26 cellular contexts compared by ENCODE assay signal in the genomic region with DNA sequence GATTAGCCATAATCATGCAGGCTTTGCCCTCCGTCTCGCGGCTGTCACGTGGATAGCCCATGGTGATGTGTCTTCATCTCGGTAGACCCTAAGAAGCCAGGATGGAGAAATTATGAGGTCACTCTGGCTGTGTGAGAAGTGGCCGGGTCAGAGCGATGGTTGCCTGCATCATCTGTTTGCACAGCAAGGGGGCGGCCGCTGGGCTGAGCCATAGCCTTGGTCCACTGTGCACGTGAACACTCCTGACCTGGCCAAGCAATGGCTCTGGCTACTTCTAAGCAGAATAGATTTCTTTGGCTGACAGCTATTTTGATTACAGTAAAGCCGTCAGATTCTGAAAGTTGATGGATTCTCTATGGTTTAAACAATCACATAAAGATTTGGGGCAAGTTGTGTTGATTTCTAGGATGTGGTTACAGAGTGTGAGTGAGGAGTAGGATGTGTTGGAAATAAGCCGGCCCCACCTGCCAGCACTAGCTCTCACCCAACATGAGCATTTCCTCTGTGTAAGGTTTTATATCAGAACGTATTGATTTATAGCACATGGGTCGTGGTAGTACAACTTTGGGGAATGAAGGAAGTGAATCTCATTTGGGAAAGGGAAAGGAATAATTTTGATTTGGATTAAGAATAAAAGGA.
DNase-seq lines count a peak whose midpoint lies in the region; ATAC-seq and TF ChIP-seq lines count a peak whose summit lies in the region.
"Had no signal": no experiment of that assay in that cellular context is flagged by ENCODE, and none has a peak within 500 bp of the region (broad histone marks: within the 10 kb centered on the region; RNA-seq: fewer than 3 reads in every experiment).

No MANE protein-coding gene starts in this region.

- H3K79me2 ChIP-seq in HCT116 (ENCODE audit: insufficient read depth, low read length): no peaks in the 10 kb centered on the region
- H3K79me2 ChIP-seq: parathyroid adenoma had no signal

- CTCF ChIA-PET in HCT116 (lab: Charles Lee): no interaction called here
- CTCF ChIA-PET in activated naive CD4-positive, alpha-beta T cell treated with anti-CD3 and anti-CD28 coated beads, Interleukin-2, amount 10 ng/mL, durations not matched to agents 7 days and 5 days (lab: Charles Lee): interaction anchor here (1.2 kb wide), 1 partner anchor 1153 kb away, joined by 3 read pairs; no protein-coding TSS in a partner anchor

- RAD21 ChIA-PET in HCT116 (lab: Charles Lee; ENCODE audit: low non-redundant PET in 1 of 2, low total read pairs in 2 of 2, uncharacterized antibody in 2 of 2, unreplicated experiment in 2 of 2): no interaction called here

- H3K27me3 Mint-ChIP-seq in activated naive CD4-positive, alpha-beta T cell treated with anti-CD3 and anti-CD28 coated beads, Interleukin-2, amount 10 ng/mL, durations not matched to agents 7 days and 5 days: no peaks in the 10 kb centered on the region

- H3K36me3 ChIP-seq in HCT116 (ENCODE audit: control insufficient read depth in 1 of 2, insufficient read depth in 2 of 2, low read length in 2 of 2) (no peaks in the 10 kb centered on the region), esophagus muscularis mucosa (no peaks in the 10 kb centered on the region)
- H3K36me3 ChIP-seq: brain microvascular endothelial cell, lower lobe of right lung, MG63, right atrium auricular region, spleen had no signal

- intact Hi-C loops in HCT116 (cut with micrococcal nuclease) (no loop called here), esophagus muscularis mucosa (cut with DNase I) (no loop called here)

- H3K4me3 Mint-ChIP-seq in activated naive CD4-positive, alpha-beta T cell treated with anti-CD3 and anti-CD28 coated beads, Interleukin-2, amount 10 ng/mL, durations not matched to agents 7 days and 5 days: no peak overlapping the region
- H3K4me3 Mint-ChIP-seq: activated T-cell treated with anti-CD3 and anti-CD28 coated beads, Interleukin-2, amount 50 U/mL, for 72 hours; IgD-negative memory B cell; nephron progenitor cell had no signal

- H3K9me3 ChIP-seq in HCT116 (ENCODE audit: control insufficient read depth in 1 of 2, insufficient read depth in 1 of 2, low read depth in 1 of 2, low read length in 2 of 2) (no peaks in the 10 kb centered on the region), esophagus muscularis mucosa (no peaks in the 10 kb centered on the region)
- H3K9me3 ChIP-seq: lower lobe of right lung, MG63, mucosa of descending colon, right atrium auricular region, spleen had no signal

- no peak overlapping the region for H3K9ac ChIP-seq in HCT116 (ENCODE audit: low read length)
- H3K9ac ChIP-seq: parathyroid adenoma had no signal

- no peak for TF ChIP-seq EP300 in esophagus muscularis mucosa (IDR thresholded peaks at IDR 0.05)

- 66% methylated on average over 9 of the region's 14 CpGs for WGBS in esophagus muscularis mucosa

- no peaks in the 10 kb centered on the region for H3K36me3 Mint-ChIP-seq in activated naive CD4-positive, alpha-beta T cell treated with anti-CD3 and anti-CD28 coated beads, Interleukin-2, amount 10 ng/mL, durations not matched to agents 7 days and 5 days
- H3K36me3 Mint-ChIP-seq: IgD-negative memory B cell had no signal

- TF ChIP-seq RAD21 in HCT116 (IDR thresholded peaks at IDR 0.05; ENCODE audit: low read depth): no peak

- TF ChIP-seq POLR2A in HCT116 (IDR thresholded peaks at IDR 0.05; ENCODE audit: borderline replicate concordance, extremely low read depth, insufficient read depth, insufficient read length): no peak
- no peak for TF ChIP-seq POLR2A in esophagus muscularis mucosa (IDR thresholded peaks at IDR 0.05; ENCODE audit: low read depth)

- no peaks in the 10 kb centered on the region for H3K9me2 ChIP-seq in HCT116 (ENCODE audit: insufficient read depth)

- H3K4me2 ChIP-seq in HCT116 (ENCODE audit: low read length): no peak overlapping the region

- TF ChIP-seq CTCF in HCT116 (IDR thresholded peaks at IDR 0.05 in 2 of 3, conservative IDR thresholded peaks at IDR 0.05 in 1 of 3; ENCODE audit: borderline replicate concordance in 1 of 3, insufficient read depth in 1 of 3, low read depth in 2 of 3, low read length in 2 of 3) (peak in 1 of 3 experiments; percentile 11; a peak in 1 of 6 replicates), esophagus muscularis mucosa (IDR thresholded peaks at IDR 0.05) (no peak)

- no peak overlapping the region for H3K27ac ChIP-seq in HCT116 (ENCODE audit: low read depth, low read length)
- H3K27ac ChIP-seq in esophagus muscularis mucosa (replicated peaks in 1 of 4): no peak overlapping the region
- H3K27ac ChIP-seq: brain microvascular endothelial cell, lower lobe of right lung, parathyroid adenoma, right atrium auricular region, spleen, VCaP had no signal

- ATAC-seq in HCT116: peak; percentile 60
- ATAC-seq: activated T-cell treated with anti-CD3 and anti-CD28 coated beads, Interleukin-2, amount 50 U/mL, for 72 hours; lower lobe of right lung; mucosa of descending colon had no signal

- no peaks in the 10 kb centered on the region for H3K9me3 Mint-ChIP-seq in activated naive CD4-positive, alpha-beta T cell treated with anti-CD3 and anti-CD28 coated beads, Interleukin-2, amount 10 ng/mL, durations not matched to agents 7 days and 5 days
- H3K9me3 Mint-ChIP-seq: nephron progenitor cell had no signal

- no peak for DNase-seq in HCT116 (ENCODE audit: low read depth, low spot score)
- peak; percentile 6 for DNase-seq in NCI-H460 (ENCODE audit: extremely low read depth, low read depth)
- DNase-seq in left kidney (ENCODE audit: low read depth, low spot score): peak; percentile 50
- DNase-seq in NCI-H2196 (lab: John Stamatoyannopoulos, UW; ENCODE audit: unreplicated experiment): no peak
- DNase-seq in activated naive CD4-positive, alpha-beta T cell treated with anti-CD3 and anti-CD28 coated beads, Interleukin-2, amount 10 ng/mL, durations not matched to agents 7 days and 5 days: no peak
- DNase-seq in T-helper 9 cell: no peak
- DNase-seq in esophagus muscularis mucosa (ENCODE audit: extremely low spot score): no peak
- DNase-seq: activated CD4-positive, alpha-beta T cell treated with anti-CD3 and anti-CD28 coated beads, Interleukin-2, amount 50 U/mL, for 1 hour; activated naive CD4-positive, alpha-beta T cell treated with anti-CD3 and anti-CD28 coated beads, Interleukin-2, amount 50 U/mL, for 16 hours; activated T-cell treated with anti-CD3 and anti-CD28 coated beads, Interleukin-2, amount 50 U/mL, for 72 hours; amniotic stem cell; brain microvascular endothelial cell; glutamatergic neuron; kidney; lower lobe of right lung; MG63; mucosa of descending colon; NCI-H1417; NCI-H510A; nephron progenitor cell; spleen had no signal

- no peaks in the 10 kb centered on the region for H4K20me1 ChIP-seq in HCT116 (ENCODE audit: insufficient read depth)

- H3K4me1 ChIP-seq in HCT116 (ENCODE audit: control insufficient read depth in 1 of 2, insufficient read depth in 2 of 2, low read length in 2 of 2): no peaks in the 10 kb centered on the region
- no peaks in the 10 kb centered on the region for H3K4me1 ChIP-seq in esophagus muscularis mucosa
- H3K4me1 ChIP-seq: lower lobe of right lung, parathyroid adenoma, right atrium auricular region, spleen had no signal

- H3K27me3 ChIP-seq in HCT116 (ENCODE audit: insufficient read depth, low read length) (no peaks in the 10 kb centered on the region), esophagus muscularis mucosa (no peaks in the 10 kb centered on the region)
- H3K27me3 ChIP-seq: brain microvascular endothelial cell, MG63, right atrium auricular region had no signal

- no peaks in the 10 kb centered on the region for H3K4me1 Mint-ChIP-seq in activated naive CD4-positive, alpha-beta T cell treated with anti-CD3 and anti-CD28 coated beads, Interleukin-2, amount 10 ng/mL, durations not matched to agents 7 days and 5 days
- H3K4me1 Mint-ChIP-seq: IgD-negative memory B cell, nephron progenitor cell had no signal

- POLR2A ChIA-PET in HCT116 (lab: Charles Lee): no interaction called here

- BruUV-seq in HCT116 (replicated peaks; lab: Mats Ljungman, UMichigan): no TSS peak

- H2AFZ ChIP-seq in HCT116 (ENCODE audit: low read depth, low read length, poor library complexity, severe bottlenecking): no peak overlapping the region
- H2AFZ ChIP-seq: parathyroid adenoma had no signal

- H3K27ac Mint-ChIP-seq in activated naive CD4-positive, alpha-beta T cell treated with anti-CD3 and anti-CD28 coated beads, Interleukin-2, amount 10 ng/mL, durations not matched to agents 7 days and 5 days: no peak overlapping the region
- H3K27ac Mint-ChIP-seq: activated T-cell treated with anti-CD3 and anti-CD28 coated beads, Interleukin-2, amount 50 U/mL, for 72 hours; CD14-positive monocyte; IgD-negative memory B cell; nephron progenitor cell had no signal

- H3K4me3 ChIP-seq in HCT116 (replicated peaks in 1 of 2; ENCODE audit: low read depth in 1 of 2, low read length in 2 of 2) (no peak overlapping the region), esophagus muscularis mucosa (no peak overlapping the region)
- H3K4me3 ChIP-seq: lower lobe of right lung, MG63, mucosa of descending colon, right atrium auricular region, spleen had no signal

TF ChIP-seq in HCT116, 20 proteins besides CTCF, POLR2A, EP300 and RAD21 (continues in another document):
- TF ChIP-seq EZH2 (IDR thresholded peaks at IDR 0.05) (no peak), CBX3 (IDR thresholded peaks at IDR 0.05; ENCODE audit: low read depth) (no peak)
- TF ChIP-seq, protein P1, sequence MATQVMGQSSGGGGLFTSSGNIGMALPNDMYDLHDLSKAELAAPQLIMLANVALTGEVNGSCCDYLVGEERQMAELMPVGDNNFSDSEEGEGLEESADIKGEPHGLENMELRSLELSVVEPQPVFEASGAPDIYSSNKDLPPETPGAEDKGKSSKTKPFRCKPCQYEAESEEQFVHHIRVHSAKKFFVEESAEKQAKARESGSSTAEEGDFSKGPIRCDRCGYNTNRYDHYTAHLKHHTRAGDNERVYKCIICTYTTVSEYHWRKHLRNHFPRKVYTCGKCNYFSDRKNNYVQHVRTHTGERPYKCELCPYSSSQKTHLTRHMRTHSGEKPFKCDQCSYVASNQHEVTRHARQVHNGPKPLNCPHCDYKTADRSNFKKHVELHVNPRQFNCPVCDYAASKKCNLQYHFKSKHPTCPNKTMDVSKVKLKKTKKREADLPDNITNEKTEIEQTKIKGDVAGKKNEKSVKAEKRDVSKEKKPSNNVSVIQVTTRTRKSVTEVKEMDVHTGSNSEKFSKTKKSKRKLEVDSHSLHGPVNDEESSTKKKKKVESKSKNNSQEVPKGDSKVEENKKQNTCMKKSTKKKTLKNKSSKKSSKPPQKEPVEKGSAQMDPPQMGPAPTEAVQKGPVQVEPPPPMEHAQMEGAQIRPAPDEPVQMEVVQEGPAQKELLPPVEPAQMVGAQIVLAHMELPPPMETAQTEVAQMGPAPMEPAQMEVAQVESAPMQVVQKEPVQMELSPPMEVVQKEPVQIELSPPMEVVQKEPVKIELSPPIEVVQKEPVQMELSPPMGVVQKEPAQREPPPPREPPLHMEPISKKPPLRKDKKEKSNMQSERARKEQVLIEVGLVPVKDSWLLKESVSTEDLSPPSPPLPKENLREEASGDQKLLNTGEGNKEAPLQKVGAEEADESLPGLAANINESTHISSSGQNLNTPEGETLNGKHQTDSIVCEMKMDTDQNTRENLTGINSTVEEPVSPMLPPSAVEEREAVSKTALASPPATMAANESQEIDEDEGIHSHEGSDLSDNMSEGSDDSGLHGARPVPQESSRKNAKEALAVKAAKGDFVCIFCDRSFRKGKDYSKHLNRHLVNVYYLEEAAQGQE (IDR thresholded peaks at IDR 0.05; ENCODE audit: low read depth): no peak

Comparison
In these comparisons a context has a peak if more than half of its experiments do, and no peak if none do; other contexts are left out.
1. DNase-seq: peak in NCI-H460 (single experiment) and left kidney (single experiment); none in HCT116 (single experiment), NCI-H2196 (single experiment), activated naive CD4-positive, alpha-beta T cell treated with anti-CD3 and anti-CD28 coated beads, Interleukin-2, amount 10 ng/mL, durations not matched to agents 7 days and 5 days (single experiment), T-helper 9 cell (single experiment) and esophagus muscularis mucosa (single experiment).